ENCODE assay signal across 8 cellular contexts in the genomic region with DNA sequence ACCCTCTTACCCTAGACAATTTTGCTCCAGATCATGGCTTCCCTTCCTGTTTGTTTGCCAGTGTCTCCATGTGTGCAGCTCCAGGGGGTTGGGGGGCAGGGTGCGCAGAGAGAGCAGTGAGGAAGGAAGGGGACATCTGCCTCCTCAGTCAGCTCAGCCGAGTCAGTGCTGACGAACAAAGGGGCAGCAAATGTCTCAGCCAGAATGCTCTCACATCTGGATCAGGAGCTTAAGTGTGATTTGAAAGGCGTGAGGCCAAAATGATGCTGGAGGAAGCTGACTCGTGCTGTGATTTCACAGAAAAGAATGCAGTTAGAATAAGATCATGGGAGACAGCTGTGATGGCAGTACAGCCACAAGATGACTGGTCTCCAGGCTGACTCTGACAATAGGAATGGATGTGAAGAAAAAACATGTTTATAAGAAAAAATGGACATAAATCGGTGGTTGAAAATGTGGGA. TPM values are rescaled to one million over a fixed set of nuclear protein-coding genes. Genes with fewer than 3 reads are reported as not detected.
DNase-seq lines count a peak whose midpoint lies in the region; ATAC-seq and TF ChIP-seq lines count a peak whose summit lies in the region.

No MANE protein-coding gene starts in this region.

- H3K4me1 Mint-ChIP-seq in CD8-positive, alpha-beta memory T cell, result peaks cover 2 to 19% (median 14%) of the 10 kb centered on the region in 3 donors

- ATAC-seq in GM21619 (IDR thresholded peaks at IDR 0.05; ENCODE audit: unreplicated experiment), result no peak

- no peak for TF ChIP-seq CTCF in lower leg skin (IDR thresholded peaks at IDR 0.05)

- no peaks in the 10 kb centered on the region for H3K36me3 Mint-ChIP-seq in CD8-positive, alpha-beta memory T cell

- no peaks in the 10 kb centered on the region for H3K9me3 ChIP-seq in CD8-positive, alpha-beta memory T cell (ENCODE audit: low read length)

- CTCF ChIA-PET in CD8-positive, alpha-beta memory T cell (lab: Charles Lee), result no interaction called here

- peak overlapping the region; percentile 2 to 87 (median 64) for H3K27ac Mint-ChIP-seq in CD8-positive, alpha-beta memory T cell

- WGBS in lower leg skin, 2 donors, result 27 to 32% methylated on average over 6 of the region's 6 CpGs

- H3K4me3 Mint-ChIP-seq in CD8-positive, alpha-beta memory T cell, result no peak overlapping the region

- intact Hi-C loops in lower leg skin (cut with DNase I; ENCODE audit: low total_unique reads), result no loop called here

- H3K4me1 ChIP-seq in CD8-positive, alpha-beta memory T cell (ENCODE audit: insufficient read depth, low read length), result no peaks in the 10 kb centered on the region

- POLR2A ChIA-PET in CD8-positive, alpha-beta memory T cell (lab: Charles Lee), result no interaction called here

- no peak for TF ChIP-seq POLR2A in lower leg skin (IDR thresholded peaks at IDR 0.05)

- peaks cover 0 to 2% (median 0%) of the 10 kb centered on the region in 5 donors for H3K9me3 Mint-ChIP-seq in CD8-positive, alpha-beta memory T cell

- DNase-seq in CD8-positive, alpha-beta memory T cell, result no peak
- DNase-seq in NCI-H460 (ENCODE audit: extremely low read depth, low read depth), result peak; percentile 63
- peak in 14 of 61 donors; percentile 5 to 31 (median 14) for DNase-seq in caudate nucleus (lab: John Stamatoyannopoulos, UW)
- DNase-seq in lower leg skin (ENCODE audit: low spot score in 2 of 2), result peak; percentile 74 to 91
- DNase-seq in superior temporal gyrus (ENCODE audit: extremely low spot score), result peak; percentile 56
- no peak for DNase-seq in DMS153 treated with DMSO at 0.1 percent for 48 hours (lab: John Stamatoyannopoulos, UW; ENCODE audit: unreplicated experiment)
- DNase-seq in SIG-M5 (lab: John Stamatoyannopoulos, UW), result no peak

- peaks cover 0 to 3% of the 10 kb centered on the region in 2 donors for H3K27me3 Mint-ChIP-seq in CD8-positive, alpha-beta memory T cell

- H3K36me3 ChIP-seq in CD8-positive, alpha-beta memory T cell (ENCODE audit: insufficient read depth, low read length), result no peaks in the 10 kb centered on the region

- no peaks in the 10 kb centered on the region for H3K27me3 ChIP-seq in CD8-positive, alpha-beta memory T cell (ENCODE audit: insufficient read depth, low read length, poor library complexity, severe bottlenecking)

- no peak overlapping the region for H3K27ac ChIP-seq in CD8-positive, alpha-beta memory T cell (ENCODE audit: low read depth, low read length)
- H3K27ac ChIP-seq in caudate nucleus (ENCODE audit: low read depth, low read length), result peak overlapping the region; percentile 68

- no peak overlapping the region for H3K4me3 ChIP-seq in CD8-positive, alpha-beta memory T cell (ENCODE audit: low read length)
- H3K4me3 ChIP-seq in lower leg skin (ENCODE audit: low read depth, poor library complexity, severe bottlenecking), result no peak overlapping the region

RNA-seq across cellular contexts. Expression of gene CDK17, which starts 27.1 kb away (rescaled TPM):
- 10 to 100 TPM; 34.6 to 36.0 TPM for total RNA-seq in CD8-positive, alpha-beta memory T cell
- polyA plus RNA-seq in CD8-positive, alpha-beta memory T cell, result 40.0 TPM
- total RNA-seq in NCI-H460 (2014; rRNA removed; shearing (Covaris generic)), result 41.4 and 43.1 TPM in 2 replicates
- 31.0 and 33.6 TPM in 2 replicates for polyA plus RNA-seq in NCI-H460 (2014; cell fraction: nucleus; rRNA removed)
- 10 to 100 TPM; 27.3 to 41.9 (median 30.8) TPM for total RNA-seq in lower leg skin

Comparison
In these comparisons a context has a peak if more than half of its experiments do, and no peak if none do; other contexts are left out.
1. DNase-seq: peak in NCI-H460 (single experiment), lower leg skin (2 of 2) and superior temporal gyrus (single experiment); none in CD8-positive, alpha-beta memory T cell (0 of 5), DMS153 treated with DMSO at 0.1 percent for 48 hours (single experiment) and SIG-M5 (single experiment).